In genomic region chr1:162376754-162377153, GRCh38 we compare ENCODE assay signal across 34 cellular contexts. TPM values are rescaled to one million over a fixed set of nuclear protein-coding genes. Genes with fewer than 3 reads are reported as not detected.
"Had no signal": no experiment of that assay in that cellular context is flagged by ENCODE, and none has a peak within 500 bp of the region (broad histone marks: within the 10 kb centered on the region; RNA-seq: fewer than 3 reads in every experiment).

TSS of gene SPATA46 (minus strand) at chr1:162376854. CDS start at chr1:162376790, 64 bp downstream.

- H3K27ac Mint-ChIP-seq: nephron; stimulated activated memory B cell treated with anti-CD40 and anti-IgM and Interleukin-4, amounts not matched to agents 10 μg/mL and 1 μg/mL and 100 μg/mL, for 72 hours had no signal

- H3K9me3 Mint-ChIP-seq: naive thymus-derived CD4-positive, alpha-beta T cell; nephron; stimulated activated memory B cell treated with anti-CD40 and anti-IgM and Interleukin-4, amounts not matched to agents 10 μg/mL and 1 μg/mL and 100 μg/mL, for 72 hours had no signal

- H3K4me3 ChIP-seq: dorsolateral prefrontal cortex, esophagus muscularis mucosa, gastroesophageal sphincter, heart left ventricle, hepatocyte, left lung, psoas muscle, skin epidermis, spleen, thoracic aorta, tibial nerve, upper lobe of left lung had no signal

- H3K27me3 ChIP-seq: dorsolateral prefrontal cortex, esophagus muscularis mucosa, foreskin keratinocyte, gastroesophageal sphincter, heart left ventricle, hepatocyte, left lung, spleen, tibial nerve, upper lobe of left lung had no signal

- H3K9me3 ChIP-seq: esophagus muscularis mucosa, gastroesophageal sphincter, heart left ventricle, left lung, psoas muscle, spleen, thoracic aorta, tibial nerve, upper lobe of left lung had no signal

- H3K4me1 Mint-ChIP-seq: naive thymus-derived CD4-positive, alpha-beta T cell; nephron; stimulated activated memory B cell treated with anti-CD40 and anti-IgM and Interleukin-4, amounts not matched to agents 10 μg/mL and 1 μg/mL and 100 μg/mL, for 72 hours had no signal

- H3K36me3 ChIP-seq: esophagus muscularis mucosa, gastroesophageal sphincter, heart left ventricle, left lung, thoracic aorta, upper lobe of left lung had no signal

- H3K4me3 Mint-ChIP-seq: naive thymus-derived CD4-positive, alpha-beta T cell; nephron; stimulated activated memory B cell treated with anti-CD40 and anti-IgM and Interleukin-4, amounts not matched to agents 10 μg/mL and 1 μg/mL and 100 μg/mL, for 72 hours had no signal

- H3K27ac ChIP-seq: dorsolateral prefrontal cortex, esophagus muscularis mucosa, foreskin keratinocyte, gastroesophageal sphincter, heart left ventricle, hepatocyte, left lung, psoas muscle, skin epidermis, spleen, thoracic aorta, tibial nerve, upper lobe of left lung had no signal

- H3K4me1 ChIP-seq: esophagus muscularis mucosa, gastroesophageal sphincter, left lung, psoas muscle, spleen had no signal

- H3K36me3 Mint-ChIP-seq: naive thymus-derived CD4-positive, alpha-beta T cell; stimulated activated memory B cell treated with anti-CD40 and anti-IgM and Interleukin-4, amounts not matched to agents 10 μg/mL and 1 μg/mL and 100 μg/mL, for 72 hours had no signal

- ATAC-seq: foreskin keratinocyte; gastroesophageal sphincter; heart left ventricle; left lung; naive thymus-derived CD4-positive, alpha-beta T cell; psoas muscle; right cardiac atrium; stimulated activated memory B cell treated with anti-CD40 and anti-IgM and Interleukin-4, amounts not matched to agents 10 μg/mL and 1 μg/mL and 100 μg/mL, for 72 hours; stimulated activated naive CD8-positive, alpha-beta T cell treated with anti-CD3 and anti-CD28 coated beads, Interleukin-15, Interleukin-2, amounts not matched to agents 100 U/mL and 50 U/mL, for 24 hours had no signal

- DNase-seq: dorsolateral prefrontal cortex; effector CD4-positive, alpha-beta T cell; foreskin keratinocyte; heart left ventricle; kidney; left lung; mesenchymal stem cell; midbrain; naive thymus-derived CD4-positive, alpha-beta T cell; nucleus accumbens; posterior cingulate gyrus; psoas muscle; right cardiac atrium; spleen; stimulated activated CD4-positive, alpha-beta T cell treated with anti-CD3 and anti-CD28 coated beads, Interleukin-4, amount 100 ng/mL, for 4 hours; stimulated activated naive CD8-positive, alpha-beta T cell treated with anti-CD3 and anti-CD28 coated beads, Interleukin-15, Interleukin-2, amounts not matched to agents 100 U/mL and 50 U/mL, for 24 hours; substantia nigra; upper lobe of left lung had no signal

RNA-seq across cellular contexts. Expression of gene SPATA46, which starts in this region (rescaled TPM):
- total RNA-seq: dorsolateral prefrontal cortex; endothelial cell of umbilical vein; epithelial cell of proximal tubule; esophagus muscularis mucosa; fibroblast of lung; foreskin keratinocyte; gastroesophageal sphincter; heart left ventricle; hepatocyte; kidney; left lung; lower leg skin; lung microvascular endothelial cell; mucosa of gallbladder; naive thymus-derived CD4-positive, alpha-beta T cell; osteocyte; psoas muscle; renal cortical epithelial cell; right cardiac atrium; spleen; thoracic aorta; tibial nerve; upper lobe of left lung had no signal
- polyA plus RNA-seq: endothelial cell of umbilical vein; fibroblast of lung; foreskin keratinocyte; heart left ventricle; hepatocyte; naive thymus-derived CD4-positive, alpha-beta T cell; psoas muscle; right cardiac atrium; spleen had no signal
